ENCODE assay signal across 8 cellular contexts in the genomic region with DNA sequence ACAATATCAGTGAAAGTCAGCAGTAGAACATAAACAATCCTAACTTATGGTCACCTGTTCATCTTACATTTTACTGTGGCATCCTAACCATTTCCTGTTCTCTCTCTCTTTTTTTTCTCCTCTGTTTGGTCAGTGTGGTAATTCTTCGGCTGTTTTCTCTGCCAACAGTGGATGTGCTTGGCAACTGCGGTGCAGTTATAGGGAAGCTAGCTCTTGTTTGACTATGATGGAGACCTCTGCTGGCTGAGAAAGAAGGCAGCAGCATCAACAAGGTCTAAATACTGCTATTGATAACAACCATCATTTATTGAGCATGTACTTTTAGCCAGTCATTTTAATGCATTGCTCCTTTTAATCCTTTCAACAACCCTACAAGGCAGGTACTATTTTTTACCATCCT. TPM values are rescaled to one million over a fixed set of nuclear protein-coding genes. Genes with fewer than 3 reads are reported as not detected.
DNase-seq lines count a peak whose midpoint lies in the region; ATAC-seq and TF ChIP-seq lines count a peak whose summit lies in the region.

No MANE protein-coding gene starts in this region.

- H3K27me3 Mint-ChIP-seq in activated CD8-positive, alpha-beta T cell treated with anti-CD3 and anti-CD28 coated beads for 36 hours = no peaks in the 10 kb centered on the region

- H3K36me3 Mint-ChIP-seq in activated CD8-positive, alpha-beta T cell treated with anti-CD3 and anti-CD28 coated beads for 36 hours (ENCODE audit: low read depth) = no peaks in the 10 kb centered on the region

- CTCF ChIA-PET in activated CD8-positive, alpha-beta T cell treated with anti-CD3 and anti-CD28 coated beads for 36 hours (lab: Charles Lee) = interaction anchor here (0.7 to 2.4 kb wide), 8 partner anchors 11 to 117 kb away, joined by 3 to 8 read pairs (median 4); no protein-coding TSS in a partner anchor

- DNase-seq in NCI-H748 (lab: John Stamatoyannopoulos, UW; ENCODE audit: unreplicated experiment) (peak; percentile 47), NCI-H748 treated with DMSO at 0.1 percent for 48 hours (lab: John Stamatoyannopoulos, UW) (no peak), NCI-H1092 (lab: John Stamatoyannopoulos, UW) (peak; percentile 54), lung microvascular endothelial cell (ENCODE audit: low read depth in 2 of 2) (peak; percentile 41 to 62), kidney glomerular epithelial cell (lab: John Stamatoyannopoulos, UW) (no peak)
- DNase-seq in activated CD8-positive, alpha-beta T cell treated with anti-CD3 and anti-CD28 coated beads for 36 hours = peak; percentile 13
- DNase-seq in activated CD4-positive, alpha-beta T cell treated with anti-CD3 and anti-CD28 coated beads, Interleukin-2, amount 50 U/mL, for 1 hour = no peak

- no peak overlapping the region for H3K4me3 Mint-ChIP-seq in activated CD8-positive, alpha-beta T cell treated with anti-CD3 and anti-CD28 coated beads for 36 hours

- H3K27ac Mint-ChIP-seq in activated CD8-positive, alpha-beta T cell treated with anti-CD3 and anti-CD28 coated beads for 36 hours = no peak overlapping the region

- peak; percentile 56 for ATAC-seq in activated CD8-positive, alpha-beta T cell treated with anti-CD3 and anti-CD28 coated beads for 36 hours
- ATAC-seq in HG02852 (IDR thresholded peaks at IDR 0.05; ENCODE audit: unreplicated experiment) = no peak

- peak; percentile 32 for TF ChIP-seq CTCF in activated CD8-positive, alpha-beta T cell treated with anti-CD3 and anti-CD28 coated beads for 36 hours (IDR thresholded peaks at IDR 0.05)

- intact Hi-C loops in activated CD8-positive, alpha-beta T cell treated with anti-CD3 and anti-CD28 coated beads for 36 hours (cut with micrococcal nuclease) = no loop called here

- peaks cover 3% of the 10 kb centered on the region for H3K4me1 Mint-ChIP-seq in activated CD8-positive, alpha-beta T cell treated with anti-CD3 and anti-CD28 coated beads for 36 hours (ENCODE audit: low read depth)

- POLR2A ChIA-PET in activated CD8-positive, alpha-beta T cell treated with anti-CD3 and anti-CD28 coated beads for 36 hours (lab: Charles Lee) = no interaction called here

- peaks cover 5% of the 10 kb centered on the region for H3K9me3 Mint-ChIP-seq in activated CD8-positive, alpha-beta T cell treated with anti-CD3 and anti-CD28 coated beads for 36 hours

RNA-seq across cellular contexts. Expression of gene DRD3, which starts 0.7 kb away (rescaled TPM):
- not detected for total RNA-seq in activated CD8-positive, alpha-beta T cell treated with anti-CD3 and anti-CD28 coated beads for 36 hours
- total RNA-seq in lung microvascular endothelial cell = not detected in 2 replicates

RNA-seq across cellular contexts. Expression of gene ZNF80, which starts 57.8 kb away (rescaled TPM):
- total RNA-seq in activated CD8-positive, alpha-beta T cell treated with anti-CD3 and anti-CD28 coated beads for 36 hours = 1 to 10 TPM; 1.8 to 2.3 TPM
- total RNA-seq in lung microvascular endothelial cell = not detected in 2 replicates

Comparison
In these comparisons a context has a peak if more than half of its experiments do, and no peak if none do; other contexts are left out.
1. DNase-seq: peak in NCI-H748 (single experiment), NCI-H1092 (single experiment), activated CD8-positive, alpha-beta T cell treated with anti-CD3 and anti-CD28 coated beads for 36 hours (single experiment) and lung microvascular endothelial cell (2 of 2); none in NCI-H748 treated with DMSO at 0.1 percent for 48 hours (single experiment), kidney glomerular epithelial cell (single experiment) and activated CD4-positive, alpha-beta T cell treated with anti-CD3 and anti-CD28 coated beads, Interleukin-2, amount 50 U/mL, for 1 hour (single experiment).